Comparison of ENCODE assay signal across 8 cellular contexts in genomic region chr1:151972533-151973270, GRCh38. TPM values are rescaled to one million over a fixed set of nuclear protein-coding genes. Genes with fewer than 3 reads are reported as not detected.
DNase-seq lines count a peak whose midpoint lies in the region; ATAC-seq, FAIRE-seq and TF ChIP-seq lines count a peak whose summit lies in the region.

No MANE protein-coding gene starts in this region.

- ATAC-seq in activated T-helper 17 cell treated with anti-CD3 and anti-CD28 coated beads, Interleukin-2, amount 50 U/mL, for 72 hours (replicated peaks) = peak; percentile 99
- ATAC-seq in right cardiac atrium = peak; percentile 79 to 83

- no peaks in the 10 kb centered on the region for H3K9me3 Mint-ChIP-seq in activated T-helper 17 cell treated with anti-CD3 and anti-CD28 coated beads, Interleukin-2, amount 50 U/mL, for 72 hours

- H3K27ac Mint-ChIP-seq in activated T-helper 17 cell treated with anti-CD3 and anti-CD28 coated beads, Interleukin-2, amount 50 U/mL, for 72 hours = no peak overlapping the region

- H3K27ac ChIP-seq in right cardiac atrium (ENCODE audit: low read length) (no peak overlapping the region), suprapubic skin (peak overlapping the region; percentile 0)

- H3K27me3 Mint-ChIP-seq in activated T-helper 17 cell treated with anti-CD3 and anti-CD28 coated beads, Interleukin-2, amount 50 U/mL, for 72 hours = no peaks in the 10 kb centered on the region

- TF ChIP-seq EP300 in Ishikawa (IDR thresholded peaks at IDR 0.05; ENCODE audit: borderline replicate concordance) (peak; percentile 79), suprapubic skin (IDR thresholded peaks at IDR 0.05) (no peak)

- no peaks in the 10 kb centered on the region for H3K9me3 ChIP-seq in right cardiac atrium (ENCODE audit: control insufficient read depth, low read length)
- H3K9me3 ChIP-seq in suprapubic skin = no peaks in the 10 kb centered on the region

- TF ChIP-seq POLR2A in suprapubic skin (IDR thresholded peaks at IDR 0.05) (no peak), GM12892 (IDR thresholded peaks at IDR 0.05; ENCODE audit: low read depth, low read length) (no peak)

- H3K4me1 ChIP-seq in right cardiac atrium (ENCODE audit: control insufficient read depth, insufficient read depth, low read length) = peaks cover 4% of the 10 kb centered on the region
- H3K4me1 ChIP-seq in suprapubic skin = peaks cover 56% of the 10 kb centered on the region

- no peaks in the 10 kb centered on the region for H3K36me3 Mint-ChIP-seq in activated T-helper 17 cell treated with anti-CD3 and anti-CD28 coated beads, Interleukin-2, amount 50 U/mL, for 72 hours (ENCODE audit: low read depth)

- 46% methylated on average over 7 of the region's 7 CpGs for WGBS in right cardiac atrium
- WGBS in suprapubic skin = 15% methylated on average over 7 of the region's 7 CpGs

- H3K4me3 Mint-ChIP-seq in activated T-helper 17 cell treated with anti-CD3 and anti-CD28 coated beads, Interleukin-2, amount 50 U/mL, for 72 hours = peak overlapping the region; percentile 40

- intact Hi-C loops in right cardiac atrium (cut with DNase I) = no loop called here

- FAIRE-seq in GM12892 (lab: Jason Lieb, UNC) = no peak

- DNase-seq in CD1c-positive myeloid dendritic cell (ENCODE audit: extremely low spot score) (peak; percentile 39), right cardiac atrium (peak in 1 of 3 donors; percentile 28), suprapubic skin (ENCODE audit: low spot score in 2 of 2) (peak in 1 of 2 donors; percentile 66), GM12892 (ENCODE audit: insufficient read length) (no peak), D341Med (ENCODE audit: low spot score) (no peak), OCI-M2 (lab: John Stamatoyannopoulos, UW; ENCODE audit: unreplicated experiment) (no peak)

- H3K27me3 ChIP-seq in right cardiac atrium (ENCODE audit: control insufficient read depth, insufficient read depth) = no peaks in the 10 kb centered on the region
- H3K27me3 ChIP-seq in suprapubic skin = no peaks in the 10 kb centered on the region

- H3K4me1 Mint-ChIP-seq in activated T-helper 17 cell treated with anti-CD3 and anti-CD28 coated beads, Interleukin-2, amount 50 U/mL, for 72 hours = peaks cover 14% of the 10 kb centered on the region

- H3K4me3 ChIP-seq in right cardiac atrium (ENCODE audit: low read length) = no peak overlapping the region
- H3K4me3 ChIP-seq in suprapubic skin = no peak overlapping the region

- TF ChIP-seq CTCF in suprapubic skin (IDR thresholded peaks at IDR 0.05) = no peak

- TF ChIP-seq RAD21 in Ishikawa (IDR thresholded peaks at IDR 0.05; ENCODE audit: low read depth) = peak; percentile 13; the same call in 1 of the 2 replicates

- H3K36me3 ChIP-seq in suprapubic skin = no peaks in the 10 kb centered on the region

TF ChIP-seq in Ishikawa, 13 proteins besides CTCF, POLR2A, EP300 and RAD21:
- TF ChIP-seq CEBPB (IDR thresholded peaks at IDR 0.05) (peak; percentile 39; the same call in 1 of the 2 replicates), TCF12 (IDR thresholded peaks at IDR 0.05; ENCODE audit: low read depth) (peak; percentile 70), FOXM1 (IDR thresholded peaks at IDR 0.05; ENCODE audit: borderline replicate concordance, low read depth) (peak; percentile 58; the same call in 1 of the 2 replicates), CREB1 (IDR thresholded peaks at IDR 0.05; ENCODE audit: low read depth) (no peak), REST (IDR thresholded peaks at IDR 0.05; ENCODE audit: low read depth) (no peak), MAX (IDR thresholded peaks at IDR 0.05) (no peak; the same call in 1 of the 2 replicates), EGR1 (IDR thresholded peaks at IDR 0.05) (no peak), ZBTB7A (IDR thresholded peaks at IDR 0.05; ENCODE audit: low read depth) (no peak), YY1 (IDR thresholded peaks at IDR 0.05; ENCODE audit: low read depth) (no peak; the same call in 1 of the 2 replicates), USF1 (IDR thresholded peaks at IDR 0.05) (no peak), NFIC (IDR thresholded peaks at IDR 0.05) (peak; percentile 94), TEAD4 (IDR thresholded peaks at IDR 0.05) (peak; percentile 92), TAF1 (IDR thresholded peaks at IDR 0.05; ENCODE audit: low read depth) (no peak)

RNA-seq across cellular contexts. Expression of gene S100A10, which starts 21.0 kb away (rescaled TPM):
- total RNA-seq in activated T-helper 17 cell treated with anti-CD3 and anti-CD28 coated beads, Interleukin-2, amount 50 U/mL, for 72 hours = 100 to 1,000 TPM; 181 to 377 TPM
- total RNA-seq in right cardiac atrium (100 to 1,000 TPM; 108 to 245 (median 200) TPM), suprapubic skin (100 to 1,000 TPM; 109 to 247 (median 171) TPM)
- polyA plus RNA-seq in right cardiac atrium = 223 TPM
- polyA plus RNA-seq in GM12892 (2012; ENCODE audit: missing spikeins) = 2.7 TPM
